ENCODE assay signal across 15 cellular contexts in genomic region chr10:112203328-112204076, GRCh38.
DNase-seq lines count a peak whose midpoint lies in the region; ATAC-seq, FAIRE-seq and TF ChIP-seq lines count a peak whose summit lies in the region.
"Had no signal": no experiment of that assay in that cellular context is flagged by ENCODE, and none has a peak within 500 bp of the region (broad histone marks: within the 10 kb centered on the region; RNA-seq: fewer than 3 reads in every experiment).

No MANE protein-coding gene starts in this region.

- TF ChIP-seq CTCF in fibroblast of mammary gland (conservative IDR thresholded peaks at IDR 0.05; ENCODE audit: control insufficient read depth, insufficient read depth, low read depth, low read length), result no peak

- peak; percentile 50 for DNase-seq in fibroblast of mammary gland (ENCODE audit: low read depth)
- no peak for DNase-seq in medulla oblongata (ENCODE audit: extremely low spot score)
- no peak for DNase-seq in NCI-H446 (lab: John Stamatoyannopoulos, UW)
- no peak for DNase-seq in urothelium cell line (ENCODE audit: low spot score)
- no peak for DNase-seq in NCI-H187 (lab: John Stamatoyannopoulos, UW)
- DNase-seq: DND-41; hippocampal formation; NCI-H2029; stimulated activated CD4-positive, alpha-beta T cell treated with anti-CD3 and anti-CD28 coated beads, Interleukin-4, amount 100 ng/mL, for 1 hour; uterus had no signal

- peak; percentile 75 for ATAC-seq in GM18867 (IDR thresholded peaks at IDR 0.05; ENCODE audit: unreplicated experiment)
- ATAC-seq in GM21723 (IDR thresholded peaks at IDR 0.05; ENCODE audit: unreplicated experiment), result peak; percentile 81
- ATAC-seq in HG03280 (IDR thresholded peaks at IDR 0.05; ENCODE audit: unreplicated experiment), result peak; percentile 67

- no peak overlapping the region for H3K4me3 ChIP-seq in fibroblast of mammary gland (ENCODE audit: control insufficient read depth, low read depth, low read length)
- H3K4me3 ChIP-seq: SK-N-MC, uterus had no signal

- FAIRE-seq in urothelium cell line (lab: Jason Lieb, UNC), result no peak
- FAIRE-seq: colon had no signal
